ENCODE assay signal across 25 cellular contexts in the genomic region with DNA sequence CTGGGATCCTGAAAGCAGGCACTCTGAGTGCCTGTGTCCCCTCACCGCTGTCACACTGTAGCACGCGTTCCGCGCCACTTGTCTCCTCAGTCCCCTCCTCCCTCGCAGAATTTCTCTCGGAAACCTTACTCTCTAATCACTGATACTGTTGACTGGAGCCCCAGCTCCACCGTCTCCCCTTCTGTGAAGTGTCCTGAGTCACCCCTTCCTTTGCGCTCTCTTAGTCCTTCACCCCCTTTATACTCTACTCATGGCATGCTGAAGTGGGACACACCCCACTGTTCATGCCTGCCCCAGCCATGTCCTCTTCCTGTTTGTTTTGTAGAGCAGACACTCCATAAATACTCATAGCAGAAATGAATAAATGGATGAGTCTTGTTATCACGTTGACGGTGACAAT.
DNase-seq lines count a peak whose midpoint lies in the region; ATAC-seq, FAIRE-seq and TF ChIP-seq lines count a peak whose summit lies in the region.
"Had no signal": no experiment of that assay in that cellular context is flagged by ENCODE, and none has a peak within 500 bp of the region (broad histone marks: within the 10 kb centered on the region; RNA-seq: fewer than 3 reads in every experiment).

No MANE protein-coding gene starts in this region.

- no peak overlapping the region for H4K8ac ChIP-seq in H9 (replicated peaks; ENCODE audit: insufficient read length, low read depth, low read length)

- BruUV-seq in endothelial cell of umbilical vein (replicated peaks; lab: Mats Ljungman, UMichigan) = no TSS peak

- TF ChIP-seq CTCF in H9 (conservative IDR thresholded peaks at IDR 0.05) (no peak), endothelial cell of umbilical vein (IDR thresholded peaks at IDR 0.05; ENCODE audit: extremely low read depth in 1 of 2, insufficient read depth in 1 of 2, low read depth in 1 of 2, low read length in 2 of 2) (no peak), lung (IDR thresholded peaks at IDR 0.05; ENCODE audit: control extremely low read depth, extremely low read depth) (no peak), upper lobe of left lung (IDR thresholded peaks at IDR 0.05) (no peak)

- H3K79me1 ChIP-seq in H9 (ENCODE audit: insufficient read depth, low read depth, low read length, poor library complexity, severe bottlenecking) = no peaks in the 10 kb centered on the region

- no peak overlapping the region for H3K18ac ChIP-seq in H9 (ENCODE audit: insufficient read length, low read depth, low read length)

- H3K14ac ChIP-seq in H9 (ENCODE audit: insufficient read depth, low read length) = peak overlapping the region; percentile 51; the same call in 1 of the 2 replicates

- no peak overlapping the region for H4K5ac ChIP-seq in H9 (ENCODE audit: insufficient read length, low read depth, low read length)

- no peaks in the 10 kb centered on the region for H3K9me3 Mint-ChIP-seq in H9
- H3K9me3 Mint-ChIP-seq: CD4-positive, alpha-beta memory T cell had no signal

- no peak overlapping the region for H2AK5ac ChIP-seq in H9 (ENCODE audit: insufficient read length, low read length)

- H3K36me3 Mint-ChIP-seq in H9 (ENCODE audit: insufficient read depth in 1 of 3, low read depth in 3 of 3) = no peaks in the 10 kb centered on the region
- H3K36me3 Mint-ChIP-seq: CD4-positive, alpha-beta memory T cell had no signal

- H2AFZ ChIP-seq in H9 (ENCODE audit: low read length) = no peak overlapping the region
- no peak overlapping the region for H2AFZ ChIP-seq in endothelial cell of umbilical vein (ENCODE audit: low read depth, low read length)

- ATAC-seq in lung (ENCODE audit: insufficient read depth, low FRiP score) = peak; percentile 43
- peak; percentile 26 to 80 for ATAC-seq in upper lobe of left lung (ENCODE audit: low FRiP score in 2 of 2)
- no peak for ATAC-seq in GM18505 (IDR thresholded peaks at IDR 0.05; ENCODE audit: unreplicated experiment)
- ATAC-seq: A549, GM12878, PC-3 had no signal

- H3K27me3 Mint-ChIP-seq in H9 (ENCODE audit: low read depth) = peaks cover 4% of the 10 kb centered on the region; the same call in 1 of the 2 replicates

- no peak overlapping the region for H3T11ph ChIP-seq in H9 (ENCODE audit: low read length)

- H3K56ac ChIP-seq in H9 (ENCODE audit: insufficient read length, low read depth, low read length) = no peak overlapping the region

- H3K4me2 ChIP-seq in H9 (ENCODE audit: insufficient read depth, insufficient read length, low read length) = no peak overlapping the region
- H3K4me2 ChIP-seq in endothelial cell of umbilical vein (ENCODE audit: insufficient read depth, low read length) = no peak overlapping the region
- H3K4me2 ChIP-seq: A549, SK-N-SH had no signal

- POLR2A ChIA-PET in endothelial cell of umbilical vein (lab: Charles Lee) = no interaction called here

- H4K20me1 ChIP-seq in H9 (ENCODE audit: control insufficient read depth, insufficient read depth, insufficient read length) = no peaks in the 10 kb centered on the region
- no peaks in the 10 kb centered on the region for H4K20me1 ChIP-seq in endothelial cell of umbilical vein (replicated peaks; ENCODE audit: control insufficient read depth, extremely low read depth, insufficient read depth, low read length)

- H2BK12ac ChIP-seq in H9 (ENCODE audit: insufficient read length, low read depth, low read length) = no peak overlapping the region

- H2BK120ac ChIP-seq in H9 (ENCODE audit: low read depth, low read length, poor library complexity, severe bottlenecking) = no peak overlapping the region

- H2BK5ac ChIP-seq in H9 (ENCODE audit: insufficient read length, low read length) = no peak overlapping the region

- H3K9ac ChIP-seq in H9 (ENCODE audit: extremely low read depth, insufficient read length, low read length) (no peak overlapping the region), endothelial cell of umbilical vein (replicated peaks; ENCODE audit: extremely low read depth, insufficient read depth, low read length) (no peak overlapping the region)
- H3K9ac ChIP-seq: SK-N-SH had no signal

- H4K91ac ChIP-seq in H9 (ENCODE audit: insufficient read length, low read depth, low read length) = no peak overlapping the region

- in situ Hi-C loops in ACHN (cut with HindIII; ENCODE audit: low pct_ligation_motif_present, low pct_unique_long_range_greater_than_20kb, low sequenced_read_pairs) = no loop called here

- intact Hi-C loops in endothelial cell of umbilical vein (cut with micrococcal nuclease) = no loop called here

- no peak overlapping the region for H3K4me3 Mint-ChIP-seq in H9
- H3K4me3 Mint-ChIP-seq: CD4-positive, alpha-beta memory T cell had no signal

- no CpG with 5 or more reads among the region's 11 CpGs for WGBS in H9 (ENCODE audit: extremely low coverage, insufficient read length, low lambda C conversion rate)
- 70 to 83% methylated on average over 11 of the region's 11 CpGs for whole genome bisulfite sequencing in lung, 2 donors
- WGBS in upper lobe of left lung, 2 donors = 60 to 74% methylated on average over 11 of the region's 11 CpGs

- H3K27ac Mint-ChIP-seq in H9 = peak overlapping the region in 1 of 3 experiments; percentile 49; a peak in 1 of 7 replicates
- H3K27ac Mint-ChIP-seq: CD4-positive, alpha-beta memory T cell had no signal

- H2BK20ac ChIP-seq in H9 (ENCODE audit: low read depth, low read length, poor library complexity, severe bottlenecking) = no peak overlapping the region

- H3K9me1 ChIP-seq in endothelial cell of umbilical vein (replicated peaks; ENCODE audit: control insufficient read depth, extremely low read depth, insufficient read depth, low read length) = no peaks in the 10 kb centered on the region

- H3K23ac ChIP-seq in H9 (ENCODE audit: insufficient read length, low read depth, low read length) = no peak overlapping the region

- no peak overlapping the region for H3K4me3 ChIP-seq in endothelial cell of umbilical vein (replicated peaks in 1 of 3; ENCODE audit: insufficient read depth in 1 of 3, low read depth in 1 of 3, low read length in 3 of 3)
- H3K4me3 ChIP-seq in lung = no peak overlapping the region
- H3K4me3 ChIP-seq in upper lobe of left lung = no peak overlapping the region
- H3K4me3 ChIP-seq: A549, GM12878, MG63 had no signal

- H3K36me3 ChIP-seq in endothelial cell of umbilical vein (ENCODE audit: control insufficient read depth in 2 of 2, extremely low read depth in 1 of 2, insufficient read depth in 2 of 2, low read length in 2 of 2) (no peaks in the 10 kb centered on the region), lung (ENCODE audit: control insufficient read depth in 2 of 2, insufficient read depth in 2 of 2, low read length in 2 of 2) (no peaks in the 10 kb centered on the region), upper lobe of left lung (no peaks in the 10 kb centered on the region)
- H3K36me3 ChIP-seq: MG63 had no signal

- no peaks in the 10 kb centered on the region for H3K23me2 ChIP-seq in H9 (ENCODE audit: insufficient read length, low read depth, low read length, poor library complexity, severe bottlenecking)

- H3K27ac ChIP-seq in H9 (ENCODE audit: insufficient read length, low read depth, low read length) (no peak overlapping the region), endothelial cell of umbilical vein (ENCODE audit: insufficient read depth, low read depth, low read length) (no peak overlapping the region), lung (ENCODE audit: low read depth in 1 of 2, low read length in 1 of 2) (no peak overlapping the region), upper lobe of left lung (no peak overlapping the region)
- H3K27ac ChIP-seq: A549 had no signal

- TF ChIP-seq EP300 in upper lobe of left lung (IDR thresholded peaks at IDR 0.05) = no peak

- no peaks in the 10 kb centered on the region for H3K27me3 ChIP-seq in H9 (ENCODE audit: insufficient read depth, low read length)
- H3K27me3 ChIP-seq in endothelial cell of umbilical vein (ENCODE audit: control insufficient read depth in 2 of 2, insufficient read depth in 2 of 2, low read length in 2 of 2) = no peaks in the 10 kb centered on the region
- H3K27me3 ChIP-seq in lung (ENCODE audit: control insufficient read depth, insufficient read depth) = no peaks in the 10 kb centered on the region
- H3K27me3 ChIP-seq in upper lobe of left lung = no peaks in the 10 kb centered on the region
- H3K27me3 ChIP-seq: MG63 had no signal

- no peak for DNase-seq in H9
- no peak for DNase-seq in endothelial cell of umbilical vein (ENCODE audit: low read depth, low spot score)
- no peak for DNase-seq in lung (ENCODE audit: low spot score)
- peak in 1 of 2 donors; percentile 34 for DNase-seq in upper lobe of left lung
- DNase-seq in HT-29 (ENCODE audit: low spot score) = no peak
- DNase-seq in ACHN = no peak
- DNase-seq: C1 segment of cervical spinal cord; CD4-positive, alpha-beta memory T cell; DMS 273 treated with DMSO at 0.1 percent for 48 hours; DMS79; EL; GDM1; H7; IMR-90; KG1; MG63; NCI-H2081; NCI-H526; NCI-H82; NK-92 treated with Interleukin-12 subunit alpha and Interleukin-12 subunit beta, amount 100 ng/mL, for 24 hours; PC-3; SK-N-SH had no signal

- H3K4me1 Mint-ChIP-seq in H9 = peaks cover 33 to 35% of the 10 kb centered on the region in 2 experiments

- CTCF ChIA-PET in endothelial cell of umbilical vein (lab: Charles Lee) = no interaction called here

- peak; percentile 8 for FAIRE-seq in endothelial cell of umbilical vein (lab: Jason Lieb, UNC)
- FAIRE-seq: A549, GM12878 had no signal

- H3K4me1 ChIP-seq in H9 (ENCODE audit: insufficient read depth, low read length) (peaks cover 10% of the 10 kb centered on the region; the same call in 1 of the 2 replicates), endothelial cell of umbilical vein (ENCODE audit: control insufficient read depth, extremely low read depth, insufficient read depth, low read length) (peaks cover under 1% of the 10 kb centered on the region), lung (ENCODE audit: control insufficient read depth in 2 of 2, insufficient read depth in 2 of 2, low read length in 2 of 2) (no peaks in the 10 kb centered on the region), upper lobe of left lung (no peaks in the 10 kb centered on the region)
- H3K4me1 ChIP-seq: A549 had no signal

- no peaks in the 10 kb centered on the region for H3K79me2 ChIP-seq in H9 (ENCODE audit: insufficient read depth, low read length)
- no peaks in the 10 kb centered on the region for H3K79me2 ChIP-seq in endothelial cell of umbilical vein (ENCODE audit: control insufficient read depth, insufficient read depth, low read length)

- no peak for TF ChIP-seq POLR2A in endothelial cell of umbilical vein (IDR thresholded peaks at IDR 0.05; ENCODE audit: low read depth, low read length)
- TF ChIP-seq POLR2A in upper lobe of left lung (IDR thresholded peaks at IDR 0.05) = no peak
- no peak for TF ChIP-seq POLR2A in GM18505 (IDR thresholded peaks at IDR 0.05; ENCODE audit: borderline replicate concordance, extremely low read depth, insufficient read depth, insufficient read length)

- no peak overlapping the region for H3K4ac ChIP-seq in H9 (ENCODE audit: low read depth, low read length)

- H3K9me3 ChIP-seq in H9 (ENCODE audit: control insufficient read depth, low read depth, low read length) (no peaks in the 10 kb centered on the region), endothelial cell of umbilical vein (replicated peaks; ENCODE audit: control insufficient read depth, insufficient read depth, low read length) (no peaks in the 10 kb centered on the region), lung (ENCODE audit: control insufficient read depth in 2 of 2, insufficient read depth in 1 of 2, low read length in 1 of 2) (no peaks in the 10 kb centered on the region), upper lobe of left lung (no peaks in the 10 kb centered on the region)
- H3K9me3 ChIP-seq: A549, MG63, SK-N-SH had no signal

- no peak overlapping the region for H2BK15ac ChIP-seq in H9 (ENCODE audit: low read depth, low read length)

- dilution Hi-C loops in endothelial cell of umbilical vein (cut with MboI; ENCODE audit: extremely low pct_ligation_motif_present, low sequenced_read_pairs) = no loop called here
